1 cellular context compared by ENCODE assay signal in the genomic region with DNA sequence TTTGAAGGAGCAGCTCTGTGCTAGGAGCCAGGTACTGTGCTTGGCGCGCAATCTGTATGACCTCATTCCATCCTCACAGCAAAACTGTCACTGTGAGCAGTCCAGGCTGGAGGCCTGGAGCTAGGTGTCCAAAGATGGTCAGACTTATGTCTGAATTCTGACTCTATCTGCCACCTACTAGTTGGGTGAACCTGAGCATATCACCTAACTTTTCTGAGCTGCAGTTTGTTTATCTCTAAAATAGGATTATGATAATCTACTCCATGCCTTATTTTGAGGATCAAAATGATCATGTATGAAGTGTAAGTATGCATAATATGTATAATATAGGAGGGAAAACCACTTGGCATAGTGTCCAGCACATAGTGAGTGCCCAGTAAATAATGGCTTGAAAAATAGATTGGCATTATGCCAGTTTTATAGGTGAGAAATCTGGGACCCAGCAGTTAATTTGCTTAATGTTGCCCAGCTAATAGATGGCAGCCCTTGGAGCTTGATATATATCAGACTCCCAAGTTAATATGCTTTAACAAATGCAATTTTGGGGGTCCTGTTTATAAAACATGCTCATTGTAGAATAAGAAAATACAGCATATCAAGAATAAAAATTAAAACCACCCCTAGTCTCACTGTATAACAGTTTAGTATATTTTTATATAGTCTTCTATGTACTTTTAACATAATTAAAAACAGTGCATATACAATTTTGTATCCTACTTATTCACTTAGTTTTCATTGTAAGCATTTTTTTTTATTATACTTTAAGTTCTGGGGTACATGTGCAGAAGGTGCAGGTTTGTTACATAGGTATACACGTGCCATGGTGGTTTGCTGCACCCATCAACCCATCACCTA.
TF ChIP-seq lines count a peak whose summit lies in the region.

No MANE protein-coding gene starts in this region.

TF ChIP-seq in HepG2, 621 proteins besides CTCF, POLR2A, EP300 and RAD21 (continued from another document and continues in another):
- 0 out of 2 replicates have a peak, but pooled peaks have one; percentile 8 for TF ChIP-seq ZSCAN29 (CRISPR knock-in tag; conservative IDR thresholded peaks at IDR 0.05)
- no peak for TF ChIP-seq DR1 (CRISPR knock-in tag; IDR thresholded peaks at IDR 0.05)
- TF ChIP-seq, protein P1, sequence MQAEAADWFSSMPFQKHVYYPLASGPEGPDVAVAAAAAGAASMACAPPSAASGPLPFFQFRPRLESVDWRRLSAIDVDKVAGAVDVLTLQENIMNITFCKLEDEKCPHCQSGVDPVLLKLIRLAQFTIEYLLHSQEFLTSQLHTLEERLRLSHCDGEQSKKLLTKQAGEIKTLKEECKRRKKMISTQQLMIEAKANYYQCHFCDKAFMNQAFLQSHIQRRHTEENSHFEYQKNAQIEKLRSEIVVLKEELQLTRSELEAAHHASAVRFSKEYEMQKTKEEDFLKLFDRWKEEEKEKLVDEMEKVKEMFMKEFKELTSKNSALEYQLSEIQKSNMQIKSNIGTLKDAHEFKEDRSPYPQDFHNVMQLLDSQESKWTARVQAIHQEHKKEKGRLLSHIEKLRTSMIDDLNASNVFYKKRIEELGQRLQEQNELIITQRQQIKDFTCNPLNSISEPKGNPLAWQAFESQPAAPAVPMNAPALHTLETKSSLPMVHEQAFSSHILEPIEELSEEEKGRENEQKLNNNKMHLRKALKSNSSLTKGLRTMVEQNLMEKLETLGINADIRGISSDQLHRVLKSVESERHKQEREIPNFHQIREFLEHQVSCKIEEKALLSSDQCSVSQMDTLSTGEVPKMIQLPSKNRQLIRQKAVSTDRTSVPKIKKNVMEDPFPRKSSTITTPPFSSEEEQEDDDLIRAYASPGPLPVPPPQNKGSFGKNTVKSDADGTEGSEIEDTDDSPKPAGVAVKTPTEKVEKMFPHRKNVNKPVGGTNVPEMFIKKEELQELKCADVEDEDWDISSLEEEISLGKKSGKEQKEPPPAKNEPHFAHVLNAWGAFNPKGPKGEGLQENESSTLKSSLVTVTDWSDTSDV (CRISPR knock-in tag; IDR thresholded peaks at IDR 0.05) = no peak
- TF ChIP-seq CENPT (CRISPR knock-in tag; IDR thresholded peaks at IDR 0.05; ENCODE audit: low read depth) = no peak
- peak; percentile 81; the same call in 1 of the 2 replicates for TF ChIP-seq SNRNP70 (IDR thresholded peaks at IDR 0.05; ENCODE audit: low read depth, low read length)
- no peak for TF ChIP-seq KMT2B (CRISPR knock-in tag; IDR thresholded peaks at IDR 0.05)
- peak; percentile 21; the same call in 1 of the 2 replicates for TF ChIP-seq TOPORS (CRISPR knock-in tag; IDR thresholded peaks at IDR 0.05)
- TF ChIP-seq, protein P2, sequence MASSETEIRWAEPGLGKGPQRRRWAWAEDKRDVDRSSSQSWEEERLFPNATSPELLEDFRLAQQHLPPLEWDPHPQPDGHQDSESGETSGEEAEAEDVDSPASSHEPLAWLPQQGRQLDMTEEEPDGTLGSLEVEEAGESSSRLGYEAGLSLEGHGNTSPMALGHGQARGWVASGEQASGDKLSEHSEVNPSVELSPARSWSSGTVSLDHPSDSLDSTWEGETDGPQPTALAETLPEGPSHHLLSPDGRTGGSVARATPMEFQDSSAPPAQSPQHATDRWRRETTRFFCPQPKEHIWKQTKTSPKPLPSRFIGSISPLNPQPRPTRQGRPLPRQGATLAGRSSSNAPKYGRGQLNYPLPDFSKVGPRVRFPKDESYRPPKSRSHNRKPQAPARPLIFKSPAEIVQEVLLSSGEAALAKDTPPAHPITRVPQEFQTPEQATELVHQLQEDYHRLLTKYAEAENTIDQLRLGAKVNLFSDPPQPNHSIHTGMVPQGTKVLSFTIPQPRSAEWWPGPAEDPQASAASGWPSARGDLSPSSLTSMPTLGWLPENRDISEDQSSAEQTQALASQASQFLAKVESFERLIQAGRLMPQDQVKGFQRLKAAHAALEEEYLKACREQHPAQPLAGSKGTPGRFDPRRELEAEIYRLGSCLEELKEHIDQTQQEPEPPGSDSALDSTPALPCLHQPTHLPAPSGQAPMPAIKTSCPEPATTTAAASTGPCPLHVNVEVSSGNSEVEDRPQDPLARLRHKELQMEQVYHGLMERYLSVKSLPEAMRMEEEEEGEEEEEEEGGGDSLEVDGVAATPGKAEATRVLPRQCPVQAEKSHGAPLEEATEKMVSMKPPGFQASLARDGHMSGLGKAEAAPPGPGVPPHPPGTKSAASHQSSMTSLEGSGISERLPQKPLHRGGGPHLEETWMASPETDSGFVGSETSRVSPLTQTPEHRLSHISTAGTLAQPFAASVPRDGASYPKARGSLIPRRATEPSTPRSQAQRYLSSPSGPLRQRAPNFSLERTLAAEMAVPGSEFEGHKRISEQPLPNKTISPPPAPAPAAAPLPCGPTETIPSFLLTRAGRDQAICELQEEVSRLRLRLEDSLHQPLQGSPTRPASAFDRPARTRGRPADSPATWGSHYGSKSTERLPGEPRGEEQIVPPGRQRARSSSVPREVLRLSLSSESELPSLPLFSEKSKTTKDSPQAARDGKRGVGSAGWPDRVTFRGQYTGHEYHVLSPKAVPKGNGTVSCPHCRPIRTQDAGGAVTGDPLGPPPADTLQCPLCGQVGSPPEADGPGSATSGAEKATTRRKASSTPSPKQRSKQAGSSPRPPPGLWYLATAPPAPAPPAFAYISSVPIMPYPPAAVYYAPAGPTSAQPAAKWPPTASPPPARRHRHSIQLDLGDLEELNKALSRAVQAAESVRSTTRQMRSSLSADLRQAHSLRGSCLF (CRISPR knock-in tag; IDR thresholded peaks at IDR 0.05; ENCODE audit: borderline replicate concordance) = peak; percentile 34; the same call in 1 of the 2 replicates
- no peak; the same call in none of the 2 replicates for TF ChIP-seq ZNF841 (CRISPR knock-in tag; IDR thresholded peaks at IDR 0.05; ENCODE audit: borderline replicate concordance)
- TF ChIP-seq, protein P3, sequence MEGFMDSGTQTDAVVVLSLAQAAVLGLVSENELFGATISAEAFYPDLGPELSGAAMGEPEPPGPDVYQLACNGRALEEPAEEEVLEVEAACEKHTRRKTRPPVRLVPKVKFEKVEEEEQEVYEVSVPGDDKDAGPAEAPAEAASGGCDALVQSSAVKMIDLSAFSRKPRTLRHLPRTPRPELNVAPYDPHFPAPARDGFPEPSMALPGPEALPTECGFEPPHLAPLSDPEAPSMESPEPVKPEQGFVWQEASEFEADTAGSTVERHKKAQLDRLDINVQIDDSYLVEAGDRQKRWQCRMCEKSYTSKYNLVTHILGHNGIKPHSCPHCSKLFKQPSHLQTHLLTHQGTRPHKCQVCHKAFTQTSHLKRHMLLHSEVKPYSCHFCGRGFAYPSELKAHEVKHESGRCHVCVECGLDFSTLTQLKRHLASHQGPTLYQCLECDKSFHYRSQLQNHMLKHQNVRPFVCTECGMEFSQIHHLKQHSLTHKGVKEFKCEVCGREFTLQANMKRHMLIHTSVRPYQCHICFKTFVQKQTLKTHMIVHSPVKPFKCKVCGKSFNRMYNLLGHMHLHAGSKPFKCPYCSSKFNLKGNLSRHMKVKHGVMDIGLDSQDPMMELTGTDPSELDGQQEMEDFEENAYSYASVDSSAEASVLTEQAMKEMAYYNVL (CRISPR knock-in tag; IDR thresholded peaks at IDR 0.05; ENCODE audit: borderline replicate concordance) = no peak
- TF ChIP-seq, protein P4, sequence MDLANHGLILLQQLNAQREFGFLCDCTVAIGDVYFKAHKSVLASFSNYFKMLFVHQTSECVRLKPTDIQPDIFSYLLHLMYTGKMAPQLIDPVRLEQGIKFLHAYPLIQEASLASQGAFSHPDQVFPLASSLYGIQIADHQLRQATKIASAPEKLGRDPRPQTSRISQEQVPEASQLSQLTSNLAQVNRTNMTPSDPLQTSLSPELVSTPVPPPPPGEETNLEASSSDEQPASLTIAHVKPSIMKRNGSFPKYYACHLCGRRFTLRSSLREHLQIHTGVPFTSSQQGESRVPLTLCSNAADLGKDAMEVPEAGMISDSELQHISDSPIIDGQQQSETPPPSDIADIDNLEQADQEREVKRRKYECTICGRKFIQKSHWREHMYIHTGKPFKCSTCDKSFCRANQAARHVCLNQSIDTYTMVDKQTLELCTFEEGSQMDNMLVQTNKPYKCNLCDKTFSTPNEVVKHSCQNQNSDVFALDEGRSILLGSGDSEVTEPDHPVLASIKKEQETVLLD (CRISPR knock-in tag; IDR thresholded peaks at IDR 0.05; ENCODE audit: low read depth) = no peak
- no peak; the same call in 1 of the 2 replicates for TF ChIP-seq SIX1 (CRISPR knock-in tag; IDR thresholded peaks at IDR 0.05; ENCODE audit: borderline replicate concordance)
- no peak for TF ChIP-seq MEIS2 (CRISPR knock-in tag; IDR thresholded peaks at IDR 0.05)
- TF ChIP-seq FOXK1 (CRISPR knock-in tag; IDR thresholded peaks at IDR 0.05; ENCODE audit: borderline replicate concordance, low read depth) = no peak
- no peak; the same call in 1 of the 2 replicates for TF ChIP-seq GATAD2A (CRISPR knock-in tag; IDR thresholded peaks at IDR 0.05)
- TF ChIP-seq ZNF292 (CRISPR knock-in tag; IDR thresholded peaks at IDR 0.05; ENCODE audit: borderline replicate concordance, low read depth) = no peak
- TF ChIP-seq, protein P5, sequence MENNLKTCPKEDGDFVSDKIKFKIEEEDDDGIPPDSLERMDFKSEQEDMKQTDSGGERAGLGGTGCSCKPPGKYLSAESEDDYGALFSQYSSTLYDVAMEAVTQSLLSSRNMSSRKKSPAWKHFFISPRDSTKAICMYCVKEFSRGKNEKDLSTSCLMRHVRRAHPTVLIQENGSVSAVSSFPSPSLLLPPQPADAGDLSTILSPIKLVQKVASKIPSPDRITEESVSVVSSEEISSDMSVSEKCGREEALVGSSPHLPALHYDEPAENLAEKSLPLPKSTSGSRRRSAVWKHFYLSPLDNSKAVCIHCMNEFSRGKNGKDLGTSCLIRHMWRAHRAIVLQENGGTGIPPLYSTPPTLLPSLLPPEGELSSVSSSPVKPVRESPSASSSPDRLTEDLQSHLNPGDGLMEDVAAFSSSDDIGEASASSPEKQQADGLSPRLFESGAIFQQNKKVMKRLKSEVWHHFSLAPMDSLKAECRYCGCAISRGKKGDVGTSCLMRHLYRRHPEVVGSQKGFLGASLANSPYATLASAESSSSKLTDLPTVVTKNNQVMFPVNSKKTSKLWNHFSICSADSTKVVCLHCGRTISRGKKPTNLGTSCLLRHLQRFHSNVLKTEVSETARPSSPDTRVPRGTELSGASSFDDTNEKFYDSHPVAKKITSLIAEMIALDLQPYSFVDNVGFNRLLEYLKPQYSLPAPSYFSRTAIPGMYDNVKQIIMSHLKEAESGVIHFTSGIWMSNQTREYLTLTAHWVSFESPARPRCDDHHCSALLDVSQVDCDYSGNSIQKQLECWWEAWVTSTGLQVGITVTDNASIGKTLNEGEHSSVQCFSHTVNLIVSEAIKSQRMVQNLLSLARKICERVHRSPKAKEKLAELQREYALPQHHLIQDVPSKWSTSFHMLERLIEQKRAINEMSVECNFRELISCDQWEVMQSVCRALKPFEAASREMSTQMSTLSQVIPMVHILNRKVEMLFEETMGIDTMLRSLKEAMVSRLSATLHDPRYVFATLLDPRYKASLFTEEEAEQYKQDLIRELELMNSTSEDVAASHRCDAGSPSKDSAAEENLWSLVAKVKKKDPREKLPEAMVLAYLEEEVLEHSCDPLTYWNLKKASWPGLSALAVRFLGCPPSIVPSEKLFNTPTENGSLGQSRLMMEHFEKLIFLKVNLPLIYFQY (CRISPR knock-in tag; IDR thresholded peaks at IDR 0.05; ENCODE audit: borderline replicate concordance) = no peak
- no peak for TF ChIP-seq NFRKB (IDR thresholded peaks at IDR 0.05)
- no peak for TF ChIP-seq ZNF567 (CRISPR knock-in tag; IDR thresholded peaks at IDR 0.05; ENCODE audit: borderline replicate concordance)
- TF ChIP-seq, protein P6, sequence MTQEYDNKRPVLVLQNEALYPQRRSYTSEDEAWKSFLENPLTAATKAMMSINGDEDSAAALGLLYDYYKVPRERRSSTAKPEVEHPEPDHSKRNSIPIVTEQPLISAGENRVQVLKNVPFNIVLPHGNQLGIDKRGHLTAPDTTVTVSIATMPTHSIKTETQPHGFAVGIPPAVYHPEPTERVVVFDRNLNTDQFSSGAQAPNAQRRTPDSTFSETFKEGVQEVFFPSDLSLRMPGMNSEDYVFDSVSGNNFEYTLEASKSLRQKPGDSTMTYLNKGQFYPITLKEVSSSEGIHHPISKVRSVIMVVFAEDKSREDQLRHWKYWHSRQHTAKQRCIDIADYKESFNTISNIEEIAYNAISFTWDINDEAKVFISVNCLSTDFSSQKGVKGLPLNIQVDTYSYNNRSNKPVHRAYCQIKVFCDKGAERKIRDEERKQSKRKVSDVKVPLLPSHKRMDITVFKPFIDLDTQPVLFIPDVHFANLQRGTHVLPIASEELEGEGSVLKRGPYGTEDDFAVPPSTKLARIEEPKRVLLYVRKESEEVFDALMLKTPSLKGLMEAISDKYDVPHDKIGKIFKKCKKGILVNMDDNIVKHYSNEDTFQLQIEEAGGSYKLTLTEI (CRISPR knock-in tag; conservative IDR thresholded peaks at IDR 0.05) = no peak
- no peak for TF ChIP-seq RNF2 (conservative IDR thresholded peaks at IDR 0.05; ENCODE audit: low read depth)
- TF ChIP-seq EED (CRISPR knock-in tag; IDR thresholded peaks at IDR 0.05) = no peak
- TF ChIP-seq NR2C2 (CRISPR knock-in tag; IDR thresholded peaks at IDR 0.05; ENCODE audit: borderline replicate concordance) = no peak
- TF ChIP-seq, protein P7, sequence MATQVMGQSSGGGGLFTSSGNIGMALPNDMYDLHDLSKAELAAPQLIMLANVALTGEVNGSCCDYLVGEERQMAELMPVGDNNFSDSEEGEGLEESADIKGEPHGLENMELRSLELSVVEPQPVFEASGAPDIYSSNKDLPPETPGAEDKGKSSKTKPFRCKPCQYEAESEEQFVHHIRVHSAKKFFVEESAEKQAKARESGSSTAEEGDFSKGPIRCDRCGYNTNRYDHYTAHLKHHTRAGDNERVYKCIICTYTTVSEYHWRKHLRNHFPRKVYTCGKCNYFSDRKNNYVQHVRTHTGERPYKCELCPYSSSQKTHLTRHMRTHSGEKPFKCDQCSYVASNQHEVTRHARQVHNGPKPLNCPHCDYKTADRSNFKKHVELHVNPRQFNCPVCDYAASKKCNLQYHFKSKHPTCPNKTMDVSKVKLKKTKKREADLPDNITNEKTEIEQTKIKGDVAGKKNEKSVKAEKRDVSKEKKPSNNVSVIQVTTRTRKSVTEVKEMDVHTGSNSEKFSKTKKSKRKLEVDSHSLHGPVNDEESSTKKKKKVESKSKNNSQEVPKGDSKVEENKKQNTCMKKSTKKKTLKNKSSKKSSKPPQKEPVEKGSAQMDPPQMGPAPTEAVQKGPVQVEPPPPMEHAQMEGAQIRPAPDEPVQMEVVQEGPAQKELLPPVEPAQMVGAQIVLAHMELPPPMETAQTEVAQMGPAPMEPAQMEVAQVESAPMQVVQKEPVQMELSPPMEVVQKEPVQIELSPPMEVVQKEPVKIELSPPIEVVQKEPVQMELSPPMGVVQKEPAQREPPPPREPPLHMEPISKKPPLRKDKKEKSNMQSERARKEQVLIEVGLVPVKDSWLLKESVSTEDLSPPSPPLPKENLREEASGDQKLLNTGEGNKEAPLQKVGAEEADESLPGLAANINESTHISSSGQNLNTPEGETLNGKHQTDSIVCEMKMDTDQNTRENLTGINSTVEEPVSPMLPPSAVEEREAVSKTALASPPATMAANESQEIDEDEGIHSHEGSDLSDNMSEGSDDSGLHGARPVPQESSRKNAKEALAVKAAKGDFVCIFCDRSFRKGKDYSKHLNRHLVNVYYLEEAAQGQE (IDR thresholded peaks at IDR 0.05; ENCODE audit: borderline replicate concordance in 1 of 2, low read depth in 1 of 2, low read length in 2 of 2) = no peak
- no peak for TF ChIP-seq ZNF350 (CRISPR knock-in tag; IDR thresholded peaks at IDR 0.05; ENCODE audit: borderline replicate concordance, low read depth)
- no peak for TF ChIP-seq MTA3 (CRISPR knock-in tag; IDR thresholded peaks at IDR 0.05)
- TF ChIP-seq ZFP37 (CRISPR knock-in tag; IDR thresholded peaks at IDR 0.05; ENCODE audit: borderline replicate concordance) = no peak
- no peak for TF ChIP-seq MAFK (conservative IDR thresholded peaks at IDR 0.05 in 1 of 2, IDR thresholded peaks at IDR 0.05 in 1 of 2; ENCODE audit: low read length in 2 of 2)
- TF ChIP-seq LCORL (IDR thresholded peaks at IDR 0.05) = peak; percentile 99
- TF ChIP-seq LCORL (CRISPR knock-in tag; IDR thresholded peaks at IDR 0.05) = no peak
- TF ChIP-seq ZNF670 (CRISPR knock-in tag; IDR thresholded peaks at IDR 0.05; ENCODE audit: borderline replicate concordance) = no peak; the same call in 1 of the 2 replicates
- TF ChIP-seq ZNF556 (CRISPR knock-in tag; IDR thresholded peaks at IDR 0.05; ENCODE audit: borderline replicate concordance) = 0 out of 2 replicates have a peak, but pooled peaks have one; percentile 2
- TF ChIP-seq HHEX (CRISPR knock-in tag; IDR thresholded peaks at IDR 0.05) = no peak
